In the genomic region with DNA sequence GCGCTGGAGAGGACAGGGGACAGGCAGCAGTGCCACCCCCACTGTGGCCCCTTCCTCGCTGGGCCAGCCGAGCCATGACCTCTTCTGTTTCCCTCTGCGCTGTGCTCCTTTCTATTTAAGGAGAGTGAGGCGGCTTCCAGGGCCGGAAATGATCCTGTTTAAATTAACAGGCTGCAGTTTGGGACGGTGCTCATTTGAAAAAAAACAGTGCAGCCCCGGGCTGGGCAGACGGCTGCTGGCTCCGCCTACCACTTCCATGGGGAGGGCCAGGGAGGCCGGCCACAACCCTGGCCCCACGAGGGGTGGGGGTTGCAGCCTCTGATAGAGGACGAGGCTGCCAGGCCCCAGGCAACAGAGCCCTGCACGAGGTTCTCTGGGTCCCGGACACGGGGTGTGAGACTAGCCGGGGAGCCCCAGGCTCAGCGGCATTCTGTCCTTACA, we compare ENCODE assay signal across 8 cellular contexts. TPM values are rescaled to one million over a fixed set of nuclear protein-coding genes. Genes with fewer than 3 reads are reported as not detected.
DNase-seq lines count a peak whose midpoint lies in the region; TF ChIP-seq lines count a peak whose summit lies in the region.
"Not testable (repeated sequence)": the region's sequence is repeated elsewhere in the genome, so short reads cannot be mapped to it uniquely, and the experiment has no call there.

No MANE protein-coding gene starts in this region.

- intact Hi-C loops in MCF 10A (cut with micrococcal nuclease); stomach (cut with DNase I; ENCODE audit: low total_unique reads): not testable (repeated sequence)

- not testable (repeated sequence) for H3K36me3 ChIP-seq in stomach

- TF ChIP-seq CTCF in RWPE1 (conservative IDR thresholded peaks at IDR 0.05; ENCODE audit: low read depth); MCF 10A (IDR thresholded peaks at IDR 0.05; ENCODE audit: unreplicated experiment); fibroblast of mammary gland (conservative IDR thresholded peaks at IDR 0.05; ENCODE audit: control insufficient read depth, insufficient read depth, low read depth, low read length); nephron (IDR thresholded peaks at IDR 0.05; ENCODE audit: unreplicated experiment in 3 of 3); stomach (IDR thresholded peaks at IDR 0.05): not testable (repeated sequence)

- H3K27ac ChIP-seq in RWPE1, result peak overlapping the region; percentile 93
- H3K27ac ChIP-seq in stomach, result peak overlapping the region in 4 of 5 donors; percentile 73 to 92 (median 86)

- not testable (repeated sequence) for TF ChIP-seq POLR2A in stomach (IDR thresholded peaks at IDR 0.05)

- BruUV-seq in MCF 10A (replicated peaks; lab: Mats Ljungman, UMichigan), result not testable (repeated sequence)

- not testable (repeated sequence) for TF ChIP-seq EP300 in stomach (IDR thresholded peaks at IDR 0.05)

- H3K27me3 Mint-ChIP-seq in MCF 10A (ENCODE audit: insufficient read depth, unreplicated experiment); nephron (ENCODE audit: low read depth): not testable (repeated sequence)

- POLR2A ChIA-PET in RWPE1 (lab: Yijun Ruan, JAX; ENCODE audit: low non-redundant PET); MCF 10A (lab: Yijun Ruan, JAX): not testable (repeated sequence)

- CTCF ChIA-PET in RWPE1 (lab: Yijun Ruan, JAX); MCF 10A (lab: Yijun Ruan, JAX): not testable (repeated sequence)

- not testable (repeated sequence) for H3K36me3 Mint-ChIP-seq in MCF 10A (ENCODE audit: insufficient read depth, unreplicated experiment); nephron (ENCODE audit: low read depth)

- not testable (repeated sequence) for H3K9me3 Mint-ChIP-seq in MCF 10A (ENCODE audit: unreplicated experiment); nephron

- H3K4me1 Mint-ChIP-seq in MCF 10A (ENCODE audit: insufficient read depth, unreplicated experiment) (peaks cover 24% of the 10 kb centered on the region), nephron (peaks cover 12% of the 10 kb centered on the region)

- peak overlapping the region; percentile 47 for H3K4me3 Mint-ChIP-seq in MCF 10A (ENCODE audit: unreplicated experiment)
- H3K4me3 Mint-ChIP-seq in nephron, result peak overlapping the region in 2 of 3 experiments; percentile 16 to 56

- H3K4me1 ChIP-seq in stomach, result peaks cover 35 to 77% (median 63%) of the 10 kb centered on the region in 4 donors

- H3K27me3 ChIP-seq in stomach, result not testable (repeated sequence)

- H3K27ac Mint-ChIP-seq in MCF 10A (ENCODE audit: low read depth, unreplicated experiment), result peak overlapping the region; percentile 35
- peak overlapping the region; percentile 29 to 72 (median 64) for H3K27ac Mint-ChIP-seq in nephron

- H3K4me3 ChIP-seq in fibroblast of mammary gland (ENCODE audit: control insufficient read depth, low read depth, low read length), result not testable (repeated sequence)
- peak overlapping the region; percentile 4 to 34 (median 32) for H3K4me3 ChIP-seq in stomach

- DNase-seq in A172 (ENCODE audit: low spot score) (peak; percentile 74), GM03348 (ENCODE audit: low spot score) (peak; percentile 42), MCF 10A (ENCODE audit: unreplicated experiment) (peak; percentile 57), fibroblast of mammary gland (ENCODE audit: low read depth) (peak; percentile 61), iPS-NIHi7 (ENCODE audit: extremely low spot score) (peak; percentile 10)
- not testable (repeated sequence) for DNase-seq in RWPE1 (ENCODE audit: low spot score); stomach

- not testable (repeated sequence) for H3K9me3 ChIP-seq in stomach

- 10 to 32% (median 18%) methylated on average over 13 to 18 of the region's 18 CpGs for WGBS in stomach, 5 donors

RNA-seq across cellular contexts. Expression of gene RRN3, which starts 50.1 kb away (rescaled TPM):
- total RNA-seq in A172 (2014; rRNA removed; shearing (Covaris generic)), result 58.5 and 61.9 TPM in 2 replicates
- 38.8 and 39.7 TPM in 2 replicates for total RNA-seq in MCF 10A (2022)
- 10 to 100 TPM in 4 of 5 donors, 1 to 10 TPM in 1; 7.0 to 60.2 (median 14.3) TPM for total RNA-seq in stomach
- polyA plus RNA-seq in stomach, result 10 to 100 TPM in 1 of 3 donors, 1 to 10 TPM in 2; 8.8 to 14.4 (median 9.9) TPM
